In the genomic region with DNA sequence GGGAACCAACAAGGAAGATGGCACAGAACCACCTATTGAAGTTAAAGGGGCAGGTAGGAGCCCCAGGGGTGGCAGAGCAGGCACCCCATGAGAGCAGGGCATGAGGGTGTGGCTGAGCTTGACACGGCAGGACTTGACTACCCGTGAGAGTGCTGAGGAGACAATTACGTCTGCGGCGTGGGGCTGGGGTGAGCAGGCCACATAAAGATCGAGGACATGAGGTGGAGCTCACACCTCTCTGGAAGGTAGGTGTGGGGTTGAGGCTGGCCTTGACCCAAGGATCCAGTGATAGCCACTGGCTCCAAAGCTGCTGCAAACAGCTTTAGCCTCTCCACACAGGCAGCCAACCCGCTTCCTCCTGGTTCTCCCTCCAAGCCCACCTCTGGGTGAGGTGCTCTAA, we compare ENCODE assay signal across 21 cellular contexts.
"Had no signal": no experiment of that assay in that cellular context is flagged by ENCODE, and none has a peak within 500 bp of the region (broad histone marks: within the 10 kb centered on the region; RNA-seq: fewer than 3 reads in every experiment).

No MANE protein-coding gene starts in this region.

- H3K27ac Mint-ChIP-seq: memory B cell, nephron, type B pancreatic cell had no signal

- H3K27me3 ChIP-seq: heart left ventricle, left lung, sigmoid colon, thyroid gland, uterus had no signal

- H3K4me1 ChIP-seq: heart left ventricle, left lung, lower lobe of right lung, psoas muscle, sigmoid colon, suprapubic skin, thyroid gland, uterus had no signal

- FAIRE-seq: endometrium, frontal cortex had no signal

- H3K9me3 ChIP-seq: left lung, lower lobe of right lung, psoas muscle, suprapubic skin, thyroid gland, uterus had no signal

- H3K36me3 Mint-ChIP-seq: type B pancreatic cell had no signal

- H3K4me3 ChIP-seq: heart left ventricle, left lung, lower lobe of right lung, psoas muscle, sigmoid colon, skin epidermis, suprapubic skin, thyroid gland, uterus had no signal

- H3K36me3 ChIP-seq: left lung, lower lobe of right lung, sigmoid colon, suprapubic skin, thyroid gland, uterus had no signal

- ATAC-seq: esophagus mucosa, heart left ventricle, left lung, psoas muscle had no signal

- H3K27me3 Mint-ChIP-seq: type B pancreatic cell had no signal

- H3K4me3 Mint-ChIP-seq: memory B cell, nephron, type B pancreatic cell had no signal

- H3K27ac ChIP-seq: heart left ventricle, left lung, lower lobe of right lung, psoas muscle, sigmoid colon, skin epidermis, suprapubic skin, thyroid gland, uterus had no signal

- H3K9me3 Mint-ChIP-seq: type B pancreatic cell had no signal

- DNase-seq: effector memory CD4-positive, alpha-beta T cell; heart left ventricle; hippocampal formation; islet precursor cell; left lung; lower lobe of right lung; midbrain; psoas muscle; sigmoid colon; stimulated activated CD4-positive, alpha-beta T cell treated with anti-CD3 and anti-CD28 coated beads, Interleukin-2, amount 100 ng/mL, for 48 hours; stimulated activated naive CD4-positive, alpha-beta T cell treated with Interleukin-2 at 50 U/mL for 16 hours; thyroid gland; uterus had no signal

- H3K4me1 Mint-ChIP-seq: memory B cell had no signal
